In genomic region chr3:130699765-130700164, GRCh38 we compare ENCODE assay signal across 8 cellular contexts. TPM values are rescaled to one million over a fixed set of nuclear protein-coding genes. Genes with fewer than 3 reads are reported as not detected.
DNase-seq lines count a peak whose midpoint lies in the region; ATAC-seq and TF ChIP-seq lines count a peak whose summit lies in the region.

No MANE protein-coding gene starts in this region.

- TF ChIP-seq POLR2A in erythroblast (IDR thresholded peaks at IDR 0.05; ENCODE audit: low read length): no peak

- TF ChIP-seq CTCF in GM12864 (IDR thresholded peaks at IDR 0.05; ENCODE audit: low read depth, low read length, missing control alignments) (peak; percentile 47), upper lobe of right lung (IDR thresholded peaks at IDR 0.05) (peak; percentile 40), coronary artery (IDR thresholded peaks at IDR 0.05) (no peak)

- no peaks in the 10 kb centered on the region for H3K27me3 ChIP-seq in upper lobe of right lung

- peak; percentile 8 for DNase-seq in AG08396 (ENCODE audit: low spot score)
- DNase-seq in GM12864 (ENCODE audit: low read depth): no peak
- DNase-seq in NCI-H226: peak; percentile 17
- peak; percentile 56 to 64 for DNase-seq in erythroblast (lab: John Stamatoyannopoulos, UW)
- no peak for DNase-seq in upper lobe of right lung
- DNase-seq in GM19240 (ENCODE audit: insufficient read length, low spot score): no peak
- no peak for DNase-seq in coronary artery (ENCODE audit: low spot score)
- no peak for DNase-seq in DMS79 (lab: John Stamatoyannopoulos, UW)

- peak; percentile 55 for ATAC-seq in upper lobe of right lung

- no peaks in the 10 kb centered on the region for H3K4me1 ChIP-seq in upper lobe of right lung

- H3K27ac ChIP-seq in upper lobe of right lung: no peak overlapping the region
- H3K27ac ChIP-seq in coronary artery: no peak overlapping the region

- H3K9me3 ChIP-seq in upper lobe of right lung: no peaks in the 10 kb centered on the region

- peaks cover 49% of the 10 kb centered on the region for H3K36me3 ChIP-seq in upper lobe of right lung

- H3K4me3 ChIP-seq in GM12864 (ENCODE audit: low read depth, low read length) (no peak overlapping the region), upper lobe of right lung (no peak overlapping the region), coronary artery (no peak overlapping the region)

- intact Hi-C loops in upper lobe of right lung (cut with DNase I): no loop called here

RNA-seq across cellular contexts. Expression of gene PIK3R4, which starts 46.9 kb away (rescaled TPM):
- 32.2 TPM for total RNA-seq in upper lobe of right lung

Comparison
In these comparisons a context has a peak if more than half of its experiments do, and no peak if none do; other contexts are left out.
1. DNase-seq: peak in AG08396 (single experiment), NCI-H226 (single experiment) and erythroblast (2 of 2); none in GM12864 (single experiment), upper lobe of right lung (single experiment), GM19240 (single experiment), coronary artery (single experiment) and DMS79 (single experiment).